In genomic region chr10:107971973-107972372, GRCh38 we compare ENCODE assay signal across 1 cellular context.
A peak's percentile ranks its signal among the peaks of the same experiment; 100 is the strongest.
TF ChIP-seq lines count a peak whose summit lies in the region.

No MANE protein-coding gene starts in this region.

TF ChIP-seq in SK-N-SH, 30 proteins besides CTCF, POLR2A, EP300 and RAD21 (continued from another document):
- no peak for TF ChIP-seq IRF3 (IDR thresholded peaks at IDR 0.05; ENCODE audit: low read depth, low read length)
- TF ChIP-seq, protein P1, sequence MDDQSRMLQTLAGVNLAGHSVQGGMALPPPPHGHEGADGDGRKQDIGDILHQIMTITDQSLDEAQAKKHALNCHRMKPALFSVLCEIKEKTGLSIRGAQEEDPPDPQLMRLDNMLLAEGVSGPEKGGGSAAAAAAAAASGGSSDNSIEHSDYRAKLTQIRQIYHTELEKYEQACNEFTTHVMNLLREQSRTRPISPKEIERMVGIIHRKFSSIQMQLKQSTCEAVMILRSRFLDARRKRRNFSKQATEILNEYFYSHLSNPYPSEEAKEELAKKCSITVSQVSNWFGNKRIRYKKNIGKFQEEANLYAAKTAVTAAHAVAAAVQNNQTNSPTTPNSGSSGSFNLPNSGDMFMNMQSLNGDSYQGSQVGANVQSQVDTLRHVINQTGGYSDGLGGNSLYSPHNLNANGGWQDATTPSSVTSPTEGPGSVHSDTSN (IDR thresholded peaks at IDR 0.05) = no peak
- TF ChIP-seq, protein P2, sequence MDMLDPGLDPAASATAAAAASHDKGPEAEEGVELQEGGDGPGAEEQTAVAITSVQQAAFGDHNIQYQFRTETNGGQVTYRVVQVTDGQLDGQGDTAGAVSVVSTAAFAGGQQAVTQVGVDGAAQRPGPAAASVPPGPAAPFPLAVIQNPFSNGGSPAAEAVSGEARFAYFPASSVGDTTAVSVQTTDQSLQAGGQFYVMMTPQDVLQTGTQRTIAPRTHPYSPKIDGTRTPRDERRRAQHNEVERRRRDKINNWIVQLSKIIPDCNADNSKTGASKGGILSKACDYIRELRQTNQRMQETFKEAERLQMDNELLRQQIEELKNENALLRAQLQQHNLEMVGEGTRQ (IDR thresholded peaks at IDR 0.05; ENCODE audit: borderline replicate concordance, low read depth, low read length) = no peak
- TF ChIP-seq TCF12 (IDR thresholded peaks at IDR 0.05) = peak; percentile 47
TF ChIP-seq in SK-N-SH: peak in this region for 4.
